Comparison of ENCODE assay signal across 9 cellular contexts in the genomic region with DNA sequence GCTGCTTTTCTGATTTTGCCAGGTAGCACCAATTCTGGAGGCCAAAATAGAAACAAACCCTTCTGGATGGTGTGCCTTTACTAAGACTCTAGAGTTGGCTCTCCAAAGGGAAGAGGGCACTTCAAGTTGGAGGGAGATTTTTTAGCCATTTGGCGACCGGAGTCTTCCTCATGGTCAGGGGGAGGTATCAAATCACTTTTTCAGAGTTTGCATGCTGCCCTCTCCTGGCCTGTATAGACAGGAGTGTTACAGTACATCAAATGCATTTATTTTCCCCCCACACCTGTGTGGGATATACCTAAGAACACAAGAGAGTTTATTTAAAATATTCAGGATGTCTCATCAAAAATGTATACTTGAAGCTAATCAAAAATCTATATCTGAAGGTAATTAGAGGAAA. TPM values are rescaled to one million over a fixed set of nuclear protein-coding genes. Genes with fewer than 3 reads are reported as not detected.
A peak's percentile ranks its signal among the peaks of the same experiment; 100 is the strongest.
DNase-seq lines count a peak whose midpoint lies in the region; ATAC-seq and TF ChIP-seq lines count a peak whose summit lies in the region.
"Had no signal": no experiment of that assay in that cellular context is flagged by ENCODE, and none has a peak within 500 bp of the region (broad histone marks: within the 10 kb centered on the region; RNA-seq: fewer than 3 reads in every experiment).

No MANE protein-coding gene starts in this region.

- no peak for TF ChIP-seq POLR2A in heart left ventricle (IDR thresholded peaks at IDR 0.05)

- H3K4me3 Mint-ChIP-seq in osteocyte (ENCODE audit: unreplicated experiment), result no peak overlapping the region
- H3K4me3 Mint-ChIP-seq in activated naive CD8-positive, alpha-beta T cell treated with anti-CD3 and anti-CD28 coated beads for 36 hours, result no peak overlapping the region

- H3K27ac ChIP-seq in dorsolateral prefrontal cortex (no peak overlapping the region), heart left ventricle (no peak overlapping the region)

- H3K36me3 Mint-ChIP-seq in osteocyte (ENCODE audit: unreplicated experiment), result no peaks in the 10 kb centered on the region
- H3K36me3 Mint-ChIP-seq in activated naive CD8-positive, alpha-beta T cell treated with anti-CD3 and anti-CD28 coated beads for 36 hours, result no peaks in the 10 kb centered on the region

- peaks cover 0 to 12% (median 0%) of the 10 kb centered on the region in 12 donors for H3K4me1 ChIP-seq in heart left ventricle

- peaks cover 56% of the 10 kb centered on the region for H3K27me3 Mint-ChIP-seq in osteocyte (ENCODE audit: unreplicated experiment)
- H3K27me3 Mint-ChIP-seq in activated naive CD8-positive, alpha-beta T cell treated with anti-CD3 and anti-CD28 coated beads for 36 hours, result peaks cover 57% of the 10 kb centered on the region

- TF ChIP-seq CTCF in dorsolateral prefrontal cortex (IDR thresholded peaks at IDR 0.05 in 54 of 56, conservative IDR thresholded peaks at IDR 0.05 in 2 of 56; ENCODE audit: low read depth in 1 of 56, partially characterized antibody in 56 of 56), result peak in 43 of 56 donors; percentile 9 to 53 (median 27)
- TF ChIP-seq CTCF in osteocyte (IDR thresholded peaks at IDR 0.05), result peak; percentile 50
- TF ChIP-seq CTCF in heart left ventricle (IDR thresholded peaks at IDR 0.05), result peak in 2 of 12 donors; percentile 7 to 20

- intact Hi-C loops in dorsolateral prefrontal cortex (cut with DNase I) (no loop called here), heart left ventricle (cut with DNase I) (loop anchor here in 1 of 10 donors (5.0 kb wide), 1 partner anchor 416 kb away; no protein-coding TSS in a partner anchor)

- no peaks in the 10 kb centered on the region for H3K36me3 ChIP-seq in heart left ventricle

- H3K27ac Mint-ChIP-seq in osteocyte (ENCODE audit: unreplicated experiment), result no peak overlapping the region
- no peak overlapping the region for H3K27ac Mint-ChIP-seq in activated naive CD8-positive, alpha-beta T cell treated with anti-CD3 and anti-CD28 coated beads for 36 hours

- no peak for ATAC-seq in heart left ventricle

- H3K9me3 ChIP-seq in heart left ventricle, result no peaks in the 10 kb centered on the region

- no peak overlapping the region for H3K4me3 ChIP-seq in dorsolateral prefrontal cortex
- no peak overlapping the region for H3K4me3 ChIP-seq in heart left ventricle

- H3K27me3 ChIP-seq in dorsolateral prefrontal cortex (peaks cover 0 to 9% (median 0%) of the 10 kb centered on the region in 45 donors), heart left ventricle (peaks cover 0 to 42% (median 25%) of the 10 kb centered on the region in 9 donors)

- WGBS in heart left ventricle, 4 donors, result 9 to 21% (median 16%) methylated on average over 2 of the region's 2 CpGs

- DNase-seq in DMS53 (lab: John Stamatoyannopoulos, UW) (peak; percentile 58), DMS53 treated with DMSO at 0.1 percent for 48 hours (lab: John Stamatoyannopoulos, UW; ENCODE audit: unreplicated experiment) (no peak), NAMALWA (ENCODE audit: low spot score) (peak; percentile 2), dorsolateral prefrontal cortex (no peak), osteocyte (ENCODE audit: extremely low spot score, unreplicated experiment) (no peak), heart left ventricle (no peak)
- DNase-seq in stimulated activated naive CD4-positive, alpha-beta T cell treated with Interleukin-2 at 50 U/mL for 16 hours (lab: John Stamatoyannopoulos, UW), result no peak
- DNase-seq in activated naive CD8-positive, alpha-beta T cell treated with anti-CD3 and anti-CD28 coated beads for 36 hours, result no peak
- DNase-seq: activated CD4-positive, CD25-positive, alpha-beta regulatory T cell treated with anti-CD3 and anti-CD28 coated beads, Interleukin-2, amount 50 U/mL, for 72 hours had no signal

- H3K9me3 Mint-ChIP-seq in osteocyte (ENCODE audit: unreplicated experiment), result no peaks in the 10 kb centered on the region
- H3K9me3 Mint-ChIP-seq in activated naive CD8-positive, alpha-beta T cell treated with anti-CD3 and anti-CD28 coated beads for 36 hours, result no peaks in the 10 kb centered on the region

- peaks cover 12% of the 10 kb centered on the region for H3K4me1 Mint-ChIP-seq in osteocyte (ENCODE audit: unreplicated experiment)
- peaks cover 23% of the 10 kb centered on the region for H3K4me1 Mint-ChIP-seq in activated naive CD8-positive, alpha-beta T cell treated with anti-CD3 and anti-CD28 coated beads for 36 hours

RNA-seq across cellular contexts. Expression of a gene that starts 3.2 kb away (rescaled TPM):
- total RNA-seq in dorsolateral prefrontal cortex, result 10 to 100 TPM in 13 of 120 experiments, 1 to 10 TPM in 107; 1.9 to 15.3 (median 7.1) TPM
- total RNA-seq in osteocyte, result not detected in 2 replicates
- total RNA-seq in activated naive CD8-positive, alpha-beta T cell treated with anti-CD3 and anti-CD28 coated beads for 36 hours, result not detected
- total RNA-seq in heart left ventricle, result under 1 TPM in 1 of 9 donors, not detected in 8; 0.66 TPM
- polyA plus RNA-seq in heart left ventricle, result not detected

Comparison
In these comparisons a context has a peak if more than half of its experiments do, and no peak if none do; other contexts are left out.
1. DNase-seq: peak in DMS53 (single experiment) and NAMALWA (single experiment); none in DMS53 treated with DMSO at 0.1 percent for 48 hours (single experiment), dorsolateral prefrontal cortex (0 of 10), osteocyte (single experiment), stimulated activated naive CD4-positive, alpha-beta T cell treated with Interleukin-2 at 50 U/mL for 16 hours (single experiment), activated naive CD8-positive, alpha-beta T cell treated with anti-CD3 and anti-CD28 coated beads for 36 hours (single experiment) and heart left ventricle (0 of 5).